8 cellular contexts compared by ENCODE assay signal in the genomic region with DNA sequence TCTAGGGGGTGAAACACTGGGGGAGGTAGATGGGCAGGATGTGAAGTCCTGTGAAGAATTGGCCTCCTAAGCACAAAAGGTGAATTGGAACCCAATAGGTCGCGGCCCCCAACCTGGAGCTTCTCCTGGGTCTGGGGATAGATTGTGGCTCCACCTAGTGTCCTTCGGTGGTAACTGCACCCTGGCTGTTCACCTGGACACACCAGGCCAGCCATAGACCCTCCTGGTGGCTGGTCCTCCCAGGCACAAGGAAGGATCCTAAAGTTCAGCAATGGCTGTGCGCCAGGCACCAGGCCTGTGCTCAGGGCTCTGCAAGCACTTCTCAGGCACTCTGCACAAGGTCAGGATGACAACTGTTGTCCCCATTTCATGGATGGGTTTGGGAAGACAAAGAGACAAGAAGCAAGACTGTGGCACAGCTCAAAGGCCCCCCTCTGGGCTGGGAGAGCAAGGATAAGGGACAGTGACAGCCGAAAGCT. TPM values are rescaled to one million over a fixed set of nuclear protein-coding genes. Genes with fewer than 3 reads are reported as not detected.
DNase-seq lines count a peak whose midpoint lies in the region; ATAC-seq and TF ChIP-seq lines count a peak whose summit lies in the region.

No MANE protein-coding gene starts in this region.

- CTCF ChIA-PET in activated naive CD4-positive, alpha-beta T cell treated with anti-CD3 and anti-CD28 coated beads, Interleukin-2, amount 10 ng/mL, durations not matched to agents 7 days and 5 days (lab: Charles Lee) = interaction anchor here (0.6 to 8.7 kb wide), 30 partner anchors 9 to 385 kb away, joined by 3 to 78 read pairs (median 5); a partner anchor contains a TSS

- no peaks in the 10 kb centered on the region for H3K36me3 ChIP-seq in GM06990 (ENCODE audit: control insufficient read depth, insufficient read depth, low read length)

- H3K4me1 Mint-ChIP-seq in activated naive CD4-positive, alpha-beta T cell treated with anti-CD3 and anti-CD28 coated beads, Interleukin-2, amount 10 ng/mL, durations not matched to agents 7 days and 5 days = peaks cover 8% of the 10 kb centered on the region

- DNase-seq in GM06990 (ENCODE audit: extremely low read depth, insufficient read length) = no peak
- DNase-seq in LNCaP clone FGC (ENCODE audit: low read depth) = no peak
- peak; percentile 63 for DNase-seq in SK-N-DZ (ENCODE audit: low spot score)
- peak; percentile 84 for DNase-seq in activated naive CD4-positive, alpha-beta T cell treated with anti-CD3 and anti-CD28 coated beads, Interleukin-2, amount 10 ng/mL, durations not matched to agents 7 days and 5 days
- DNase-seq in Right ventricle myocardium inferior (ENCODE audit: missing footprints) = no peak
- DNase-seq in renal cortical epithelial cell (ENCODE audit: low read depth) = peak; percentile 60

- intact Hi-C loops in Right ventricle myocardium inferior (cut with DNase I) = no loop called here

- H3K4me3 ChIP-seq in GM06990 (replicated peaks; ENCODE audit: low read depth, low read length) (no peak overlapping the region), LNCaP clone FGC (ENCODE audit: low read depth, low read length) (no peak overlapping the region)

- no peak overlapping the region for H3K27ac Mint-ChIP-seq in activated naive CD4-positive, alpha-beta T cell treated with anti-CD3 and anti-CD28 coated beads, Interleukin-2, amount 10 ng/mL, durations not matched to agents 7 days and 5 days

- no peak overlapping the region for H3K4me3 Mint-ChIP-seq in activated naive CD4-positive, alpha-beta T cell treated with anti-CD3 and anti-CD28 coated beads, Interleukin-2, amount 10 ng/mL, durations not matched to agents 7 days and 5 days

- H3K9me3 Mint-ChIP-seq in activated naive CD4-positive, alpha-beta T cell treated with anti-CD3 and anti-CD28 coated beads, Interleukin-2, amount 10 ng/mL, durations not matched to agents 7 days and 5 days = no peaks in the 10 kb centered on the region

- ATAC-seq in Right ventricle myocardium inferior (peak; percentile 55), HG03342 (IDR thresholded peaks at IDR 0.05; ENCODE audit: unreplicated experiment) (no peak), GM18867 (IDR thresholded peaks at IDR 0.05; ENCODE audit: unreplicated experiment) (no peak)

- peaks cover 88% of the 10 kb centered on the region for H3K27me3 Mint-ChIP-seq in activated naive CD4-positive, alpha-beta T cell treated with anti-CD3 and anti-CD28 coated beads, Interleukin-2, amount 10 ng/mL, durations not matched to agents 7 days and 5 days

- TF ChIP-seq CTCF in GM06990 (IDR thresholded peaks at IDR 0.05; ENCODE audit: insufficient read depth, low read length, poor library complexity, severe bottlenecking) (peak; percentile 93), LNCaP clone FGC (IDR thresholded peaks at IDR 0.05; ENCODE audit: control insufficient read depth, extremely low read depth, insufficient read depth) (peak; percentile 86)

- no peaks in the 10 kb centered on the region; the same call in 1 of the 2 replicates for H3K27me3 ChIP-seq in GM06990 (replicated peaks; ENCODE audit: control insufficient read depth, insufficient read depth, low read length)

- no peaks in the 10 kb centered on the region for H3K36me3 Mint-ChIP-seq in activated naive CD4-positive, alpha-beta T cell treated with anti-CD3 and anti-CD28 coated beads, Interleukin-2, amount 10 ng/mL, durations not matched to agents 7 days and 5 days

RNA-seq across cellular contexts. Expression of a gene that starts 13.5 kb away (rescaled TPM):
- 0.20 TPM in 1 of 2 replicates, not detected in the other for polyA plus RNA-seq in SK-N-DZ (2014; cell fraction: cytosol; rRNA removed)
- polyA plus RNA-seq in SK-N-DZ (2014; cell fraction: nucleus; rRNA removed) = 0.15 TPM in 1 of 2 replicates, not detected in the other
- 0.24 TPM for total RNA-seq in Right ventricle myocardium inferior
- total RNA-seq in renal cortical epithelial cell = 0.25 TPM in 1 of 2 replicates, not detected in the other

RNA-seq across cellular contexts. Expression of a gene that starts 18.4 kb away (rescaled TPM):
- polyA plus RNA-seq in SK-N-DZ (2014; cell fraction: cytosol; rRNA removed) = 0.48 TPM in 1 of 2 replicates, not detected in the other
- 0.13 and 1.3 TPM in 2 replicates for polyA plus RNA-seq in SK-N-DZ (2014; cell fraction: nucleus; rRNA removed)
- total RNA-seq in Right ventricle myocardium inferior (not detected), renal cortical epithelial cell (5.8 and 13.0 TPM in 2 replicates)

RNA-seq across cellular contexts. Expression of a gene that starts 27.9 kb away (rescaled TPM):
- 5.9 and 6.6 TPM in 2 replicates for polyA plus RNA-seq in SK-N-DZ (2014; cell fraction: cytosol; rRNA removed)
- polyA plus RNA-seq in SK-N-DZ (2014; cell fraction: nucleus; rRNA removed) = 53.5 and 71.1 TPM in 2 replicates
- total RNA-seq in Right ventricle myocardium inferior (11.4 TPM), renal cortical epithelial cell (3.3 and 9.7 TPM in 2 replicates)

RNA-seq across cellular contexts. Expression of a gene that starts 44.5 kb away (rescaled TPM):
- 59.5 and 63.2 TPM in 2 replicates for polyA plus RNA-seq in SK-N-DZ (2014; cell fraction: cytosol; rRNA removed)
- polyA plus RNA-seq in SK-N-DZ (2014; cell fraction: nucleus; rRNA removed) = 28.3 and 44.8 TPM in 2 replicates
- total RNA-seq in Right ventricle myocardium inferior (9.8 TPM), renal cortical epithelial cell (17.9 and 23.1 TPM in 2 replicates)

RNA-seq across cellular contexts. Expression of a gene that starts 53.4 kb away (rescaled TPM):
- 4.5 and 5.1 TPM in 2 replicates for polyA plus RNA-seq in SK-N-DZ (2014; cell fraction: cytosol; rRNA removed)
- polyA plus RNA-seq in SK-N-DZ (2014; cell fraction: nucleus; rRNA removed) = 25.6 and 27.2 TPM in 2 replicates
- total RNA-seq in Right ventricle myocardium inferior = 16.8 TPM
- 22.2 and 22.6 TPM in 2 replicates for total RNA-seq in renal cortical epithelial cell

Comparison
In these comparisons a context has a peak if more than half of its experiments do, and no peak if none do; other contexts are left out.
1. DNase-seq: peak in SK-N-DZ (single experiment), activated naive CD4-positive, alpha-beta T cell treated with anti-CD3 and anti-CD28 coated beads, Interleukin-2, amount 10 ng/mL, durations not matched to agents 7 days and 5 days (single experiment) and renal cortical epithelial cell (single experiment); none in GM06990 (single experiment), LNCaP clone FGC (single experiment) and Right ventricle myocardium inferior (single experiment).